Comparison of ENCODE assay signal across 12 cellular contexts in the genomic region with DNA sequence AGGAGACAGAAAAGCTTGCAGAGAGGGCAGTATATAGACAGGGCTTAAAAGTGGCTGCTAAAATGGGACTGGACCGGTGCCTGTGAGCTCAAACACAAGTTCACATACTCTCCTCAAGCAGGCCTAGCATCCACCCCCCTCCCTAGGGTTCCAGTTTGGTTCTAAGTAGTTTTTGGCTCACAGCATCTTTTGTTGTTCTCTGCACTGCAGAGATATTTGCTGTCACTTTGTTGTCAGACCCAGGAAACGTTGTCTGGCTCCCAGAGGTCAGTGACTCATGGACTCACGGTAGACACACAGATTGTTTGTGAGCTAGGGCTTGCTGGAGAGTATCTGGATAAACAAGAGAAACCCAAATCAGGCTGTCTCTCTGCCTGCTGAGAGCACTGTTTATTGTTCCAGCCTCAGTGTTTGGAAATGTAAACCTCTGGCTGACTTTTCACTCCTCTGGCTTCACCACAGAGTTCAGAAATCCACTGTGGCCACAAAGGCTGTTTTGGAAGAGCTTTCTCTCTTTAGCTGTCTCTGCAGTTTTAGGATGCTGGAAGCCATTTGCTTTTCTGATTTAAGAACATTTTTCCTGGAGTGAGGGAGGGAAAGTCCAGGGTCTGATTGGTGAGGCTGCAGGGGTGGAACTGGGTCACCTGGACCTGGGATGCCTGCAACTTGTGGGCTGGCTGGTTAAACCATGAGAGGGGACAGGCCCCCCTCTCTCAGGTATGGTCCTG.
DNase-seq lines count a peak whose midpoint lies in the region; ATAC-seq, FAIRE-seq and TF ChIP-seq lines count a peak whose summit lies in the region.
"Had no signal": no experiment of that assay in that cellular context is flagged by ENCODE, and none has a peak within 500 bp of the region (broad histone marks: within the 10 kb centered on the region; RNA-seq: fewer than 3 reads in every experiment).

No MANE protein-coding gene starts in this region.

- no peak overlapping the region for H3K9ac ChIP-seq in mammary epithelial cell (ENCODE audit: insufficient read depth, low read length)

- no peak overlapping the region for H3K4me3 Mint-ChIP-seq in HFFc6
- H3K4me3 Mint-ChIP-seq: neural crest cell had no signal

- no peak for TF ChIP-seq CTCF in HFFc6 (IDR thresholded peaks at IDR 0.05)
- TF ChIP-seq CTCF in mammary epithelial cell (conservative IDR thresholded peaks at IDR 0.05 in 1 of 2, IDR thresholded peaks at IDR 0.05 in 1 of 2; ENCODE audit: extremely low read depth in 1 of 2, insufficient read depth in 1 of 2, low read depth in 1 of 2, low read length in 2 of 2), result no peak

- H3K27me3 ChIP-seq in mammary epithelial cell (ENCODE audit: insufficient read depth, low read length), result peaks cover 4% of the 10 kb centered on the region

- no peak for ATAC-seq in GM18868 (IDR thresholded peaks at IDR 0.05; ENCODE audit: unreplicated experiment)

- DNase-seq in HFFc6, result peak; percentile 11
- peak; percentile 19 for DNase-seq in mammary epithelial cell
- peak; percentile 91 for DNase-seq in islet precursor cell
- DNase-seq in stromal cell of bone marrow (ENCODE audit: low read depth), result peak; percentile 43
- no peak for DNase-seq in activated effector memory CD4-positive, alpha-beta T cell treated with anti-CD3 and anti-CD28 coated beads, Interleukin-2, amount 50 U/mL, for 16 hours
- no peak for DNase-seq in GM12892 (ENCODE audit: insufficient read length)
- no peak for DNase-seq in SKM-1 (lab: John Stamatoyannopoulos, UW; ENCODE audit: unreplicated experiment)
- DNase-seq: KG1; stimulated activated CD8-positive, alpha-beta memory T cell treated with anti-CD3 and anti-CD28 coated beads, Interleukin-4, amount 100 ng/mL, for 48 hours had no signal

- FAIRE-seq in GM12892 (lab: Jason Lieb, UNC), result no peak
- FAIRE-seq: GM12891 had no signal

- peaks cover 5% of the 10 kb centered on the region for H3K27me3 Mint-ChIP-seq in HFFc6 (ENCODE audit: insufficient read depth)

- peaks cover 12% of the 10 kb centered on the region for H3K4me1 Mint-ChIP-seq in HFFc6 (ENCODE audit: low read depth)

- dilution Hi-C loops in mammary epithelial cell (cut with HindIII; ENCODE audit: low sequenced_read_pairs), result loop anchor here (5.0 kb wide), 1 partner anchor 93 kb away; no protein-coding TSS in a partner anchor

- WGBS in mammary epithelial cell (ENCODE audit: low coverage, missing lambda C conversion rate), result 41% methylated on average over 3 of the region's 3 CpGs

- no peak overlapping the region for H3K4me3 ChIP-seq in mammary epithelial cell (replicated peaks in 1 of 3; ENCODE audit: insufficient read depth in 1 of 3, low read depth in 2 of 3, low read length in 3 of 3)

- H3K36me3 ChIP-seq in mammary epithelial cell (ENCODE audit: insufficient read depth, low read length), result no peaks in the 10 kb centered on the region

- no peaks in the 10 kb centered on the region for H3K79me2 ChIP-seq in mammary epithelial cell (ENCODE audit: insufficient read depth, low read length)

- CTCF ChIA-PET in mammary epithelial cell (lab: Charles Lee; ENCODE audit: low non-redundant PET), result no interaction called here

- no peak overlapping the region for H2AFZ ChIP-seq in mammary epithelial cell (ENCODE audit: low read depth, low read length)

- H3K36me3 Mint-ChIP-seq in HFFc6 (ENCODE audit: low read depth), result no peaks in the 10 kb centered on the region

- H3K4me2 ChIP-seq in mammary epithelial cell (ENCODE audit: insufficient read depth, low read depth, low read length), result no peak overlapping the region

- H3K9me3 Mint-ChIP-seq in HFFc6, result no peaks in the 10 kb centered on the region
- H3K9me3 Mint-ChIP-seq: neural crest cell had no signal

- intact Hi-C loops in mammary epithelial cell (cut with micrococcal nuclease), result no loop called here

- H3K9me3 ChIP-seq in mammary epithelial cell (replicated peaks; ENCODE audit: insufficient read depth, low read length), result no peaks in the 10 kb centered on the region

- in situ Hi-C loops in mammary epithelial cell (cut with MboI; ENCODE audit: low sequenced_read_pairs in 2 of 2), result no loop called here

- no peaks in the 10 kb centered on the region for H3K4me1 ChIP-seq in mammary epithelial cell (ENCODE audit: insufficient read depth, low read length)

- no TSS peak for BruUV-seq in mammary epithelial cell (replicated peaks; lab: Mats Ljungman, UMichigan)

- no peaks in the 10 kb centered on the region for H4K20me1 ChIP-seq in mammary epithelial cell (ENCODE audit: insufficient read depth, low read length)

- H3K27ac ChIP-seq in mammary epithelial cell (ENCODE audit: insufficient read depth, low read depth, low read length), result no peak overlapping the region

- no peak overlapping the region for H3K27ac Mint-ChIP-seq in HFFc6

- no peak for TF ChIP-seq POLR2A in GM12892 (IDR thresholded peaks at IDR 0.05; ENCODE audit: low read depth, low read length)

Comparison
In these comparisons a context has a peak if more than half of its experiments do, and no peak if none do; other contexts are left out.
1. DNase-seq: peak in HFFc6 (single experiment), mammary epithelial cell (single experiment), islet precursor cell (single experiment) and stromal cell of bone marrow (single experiment); none in activated effector memory CD4-positive, alpha-beta T cell treated with anti-CD3 and anti-CD28 coated beads, Interleukin-2, amount 50 U/mL, for 16 hours (single experiment), GM12892 (single experiment) and SKM-1 (single experiment).